Comparison of ENCODE assay signal across 20 cellular contexts in genomic region chr2:128838244-128838643, GRCh38.
"Had no signal": no experiment of that assay in that cellular context is flagged by ENCODE, and none has a peak within 500 bp of the region (broad histone marks: within the 10 kb centered on the region; RNA-seq: fewer than 3 reads in every experiment).

No MANE protein-coding gene starts in this region.

- H3K4me3 ChIP-seq: MG63, SJSA1, SK-N-MC had no signal

- H3K27me3 ChIP-seq: MG63 had no signal

- H3K4me1 ChIP-seq: SJSA1 had no signal

- H3K36me3 ChIP-seq: MG63, SJSA1 had no signal

- DNase-seq: KBM-7, MG63, NCI-H1092, NCI-H1105 treated with DMSO at 0.1 percent for 48 hours, NCI-H1417 treated with DMSO at 0.1 percent for 48 hours, NCI-H146, NCI-H2029, NCI-H2081 treated with DMSO at 0.1 percent for 48 hours, NCI-H2171, NCI-H226, NCI-H446, NCI-H510A, NCI-H524 treated with DMSO at 0.1 percent for 48 hours, NCI-H69, NCI-H774, Right ventricle myocardium superior, RPMI8226, SIG-M5 had no signal

- H3K27ac ChIP-seq: SJSA1, SK-N-MC had no signal

- H3K9me3 ChIP-seq: MG63, SJSA1 had no signal
